In genomic region chr20:9597547-9597946, GRCh38 we compare ENCODE assay signal across 25 cellular contexts.
"Had no signal": no experiment of that assay in that cellular context is flagged by ENCODE, and none has a peak within 500 bp of the region (broad histone marks: within the 10 kb centered on the region; RNA-seq: fewer than 3 reads in every experiment).

No MANE protein-coding gene starts in this region.

- ATAC-seq: activated CD8-positive, alpha-beta T cell treated with anti-CD3 and anti-CD28 coated beads for 36 hours; activated T-cell treated with anti-CD3 and anti-CD28 coated beads, Interleukin-2, amount 50 U/mL, for 72 hours; activated T-helper 17 cell treated with anti-CD3 and anti-CD28 coated beads, Interleukin-2, amount 50 U/mL, for 72 hours; K562; PC-3; Right ventricle myocardium inferior had no signal

- H3K27me3 ChIP-seq: ascending aorta, Peyer's patch had no signal

- H3K4me3 Mint-ChIP-seq: activated CD4-positive, alpha-beta T cell treated with anti-CD3 and anti-CD28 coated beads, Interleukin-2, amount 10 ng/mL, durations not matched to agents 24 days and 14 days; activated CD8-positive, alpha-beta T cell treated with anti-CD3 and anti-CD28 coated beads for 36 hours; activated naive CD4-positive, alpha-beta T cell treated with anti-CD3 and anti-CD28 coated beads, Interleukin-2, amount 50 U/mL, for 24 hours; activated naive CD8-positive, alpha-beta T cell treated with anti-CD3 and anti-CD28 coated beads, Interleukin-2, amount 10 ng/mL, durations not matched to agents 7 days and 5 days; activated T-cell treated with anti-CD3 and anti-CD28 coated beads, Interleukin-2, amount 50 U/mL, for 72 hours; activated T-helper 17 cell treated with anti-CD3 and anti-CD28 coated beads, Interleukin-2, amount 50 U/mL, for 72 hours had no signal

- H3K36me3 ChIP-seq: ascending aorta, Peyer's patch had no signal

- H3K4me1 ChIP-seq: ascending aorta, Peyer's patch had no signal

- H3K4me1 Mint-ChIP-seq: activated CD4-positive, alpha-beta T cell treated with anti-CD3 and anti-CD28 coated beads, Interleukin-2, amount 10 ng/mL, durations not matched to agents 24 days and 14 days; activated naive CD4-positive, alpha-beta T cell treated with anti-CD3 and anti-CD28 coated beads, Interleukin-2, amount 50 U/mL, for 24 hours; activated naive CD8-positive, alpha-beta T cell treated with anti-CD3 and anti-CD28 coated beads, Interleukin-2, amount 10 ng/mL, durations not matched to agents 7 days and 5 days; activated T-helper 17 cell treated with anti-CD3 and anti-CD28 coated beads, Interleukin-2, amount 50 U/mL, for 72 hours had no signal

- H3K9me3 ChIP-seq: ascending aorta, Peyer's patch had no signal

- H3K36me3 Mint-ChIP-seq: activated naive CD4-positive, alpha-beta T cell treated with anti-CD3 and anti-CD28 coated beads, Interleukin-2, amount 50 U/mL, for 24 hours; activated naive CD8-positive, alpha-beta T cell treated with anti-CD3 and anti-CD28 coated beads, Interleukin-2, amount 10 ng/mL, durations not matched to agents 7 days and 5 days had no signal

- H3K9me3 Mint-ChIP-seq: activated CD4-positive, alpha-beta T cell treated with anti-CD3 and anti-CD28 coated beads, Interleukin-2, amount 10 ng/mL, durations not matched to agents 24 days and 14 days; activated CD8-positive, alpha-beta T cell treated with anti-CD3 and anti-CD28 coated beads for 36 hours; activated naive CD4-positive, alpha-beta T cell treated with anti-CD3 and anti-CD28 coated beads, Interleukin-2, amount 50 U/mL, for 24 hours; activated naive CD8-positive, alpha-beta T cell treated with anti-CD3 and anti-CD28 coated beads, Interleukin-2, amount 10 ng/mL, durations not matched to agents 7 days and 5 days; activated T-helper 17 cell treated with anti-CD3 and anti-CD28 coated beads, Interleukin-2, amount 50 U/mL, for 72 hours had no signal

- DNase-seq: activated CD4-positive, alpha-beta T cell treated with anti-CD3 and anti-CD28 coated beads, Interleukin-2, amount 10 ng/mL, durations not matched to agents 24 days and 14 days; activated CD4-positive, alpha-beta T cell treated with anti-CD3 and anti-CD28 coated beads, Interleukin-2, amount 50 U/mL, for 4 hours; activated CD8-positive, alpha-beta T cell treated with anti-CD3 and anti-CD28 coated beads for 36 hours; activated gamma-delta T cell; activated naive CD4-positive, alpha-beta T cell treated with Interleukin-2 at 50 U/mL for 16 hours; activated naive CD8-positive, alpha-beta T cell treated with anti-CD3 and anti-CD28 coated beads, Interleukin-2, amount 10 ng/mL, durations not matched to agents 7 days and 5 days; activated T-cell treated with anti-CD3 and anti-CD28 coated beads, Interleukin-2, amount 50 U/mL, for 1 hour; activated T-cell treated with anti-CD3 and anti-CD28 coated beads, Interleukin-2, amount 50 U/mL, for 72 hours; amygdala; NCI-H1105; NCI-H1417 treated with DMSO at 0.1 percent for 48 hours; NCI-H1930; NCI-H2081 treated with DMSO at 0.1 percent for 48 hours; NCI-H345; NCI-H524 treated with DMSO at 0.1 percent for 48 hours; PC-3; Peyer's patch; T1000 had no signal

- H3K27me3 Mint-ChIP-seq: activated CD4-positive, alpha-beta T cell treated with anti-CD3 and anti-CD28 coated beads, Interleukin-2, amount 10 ng/mL, durations not matched to agents 24 days and 14 days; activated CD8-positive, alpha-beta T cell treated with anti-CD3 and anti-CD28 coated beads for 36 hours; activated naive CD8-positive, alpha-beta T cell treated with anti-CD3 and anti-CD28 coated beads, Interleukin-2, amount 10 ng/mL, durations not matched to agents 7 days and 5 days had no signal

- H3K4me3 ChIP-seq: ascending aorta, K562, Peyer's patch, SK-N-MC had no signal

- H3K27ac Mint-ChIP-seq: activated CD4-positive, alpha-beta T cell treated with anti-CD3 and anti-CD28 coated beads, Interleukin-2, amount 10 ng/mL, durations not matched to agents 24 days and 14 days; activated CD8-positive, alpha-beta T cell treated with anti-CD3 and anti-CD28 coated beads for 36 hours; activated naive CD4-positive, alpha-beta T cell treated with anti-CD3 and anti-CD28 coated beads, Interleukin-2, amount 50 U/mL, for 24 hours; activated naive CD8-positive, alpha-beta T cell treated with anti-CD3 and anti-CD28 coated beads, Interleukin-2, amount 10 ng/mL, durations not matched to agents 7 days and 5 days; activated T-cell treated with anti-CD3 and anti-CD28 coated beads, Interleukin-2, amount 50 U/mL, for 72 hours; activated T-helper 17 cell treated with anti-CD3 and anti-CD28 coated beads, Interleukin-2, amount 50 U/mL, for 72 hours had no signal

- FAIRE-seq: K562 had no signal

- H3K27ac ChIP-seq: ascending aorta, Peyer's patch, RWPE1, SK-N-MC had no signal
